8 cellular contexts compared by ENCODE assay signal in genomic region chr18:74290831-74291770, GRCh38. TPM values are rescaled to one million over a fixed set of nuclear protein-coding genes. Genes with fewer than 3 reads are reported as not detected.
DNase-seq lines count a peak whose midpoint lies in the region; ATAC-seq and TF ChIP-seq lines count a peak whose summit lies in the region.

No MANE protein-coding gene starts in this region.

- H3K9me3 ChIP-seq in ES-I3 (ENCODE audit: control insufficient read depth, insufficient read depth, low read length) (no peaks in the 10 kb centered on the region), left ventricle myocardium inferior (replicated peaks) (no peaks in the 10 kb centered on the region), sigmoid colon (no peaks in the 10 kb centered on the region)

- no peak for TF ChIP-seq EP300 in sigmoid colon (IDR thresholded peaks at IDR 0.05)

- H3K9ac ChIP-seq in ES-I3 (ENCODE audit: low read depth, low read length), result peak overlapping the region; percentile 77

- peaks cover 6% of the 10 kb centered on the region; the same call in 1 of the 2 replicates for H3K4me1 ChIP-seq in ES-I3 (ENCODE audit: insufficient read depth, low read length)
- peaks cover 63% of the 10 kb centered on the region for H3K4me1 ChIP-seq in left ventricle myocardium inferior
- H3K4me1 ChIP-seq in sigmoid colon, result peaks cover 0 to 59% (median 52%) of the 10 kb centered on the region in 4 donors

- intact Hi-C loops in activated T-helper 2 cell treated with anti-CD3 and anti-CD28 coated beads, Interferon-gamma antibody, Interleukin-2, Interleukin-4, amounts not matched to agents 10 μg/mL and 5 μg/mL and 100 μg/mL, durations not matched to agents 14 hours and 24 hours and 36 hours (cut with micrococcal nuclease), result loop anchor here (2.0 to 5.0 kb wide), 2 partner anchors 39 to 206 kb away; partner anchors contain the start of gene CNDP2
- intact Hi-C loops in left ventricle myocardium inferior (cut with micrococcal nuclease) (no loop called here), sigmoid colon (cut with DNase I) (loop anchor here (5.0 kb wide), 1 partner anchor 51 kb away; no protein-coding TSS in a partner anchor)

- ATAC-seq in HG03354 (IDR thresholded peaks at IDR 0.05; ENCODE audit: poor library complexity, severe bottlenecking, unreplicated experiment), result no peak
- ATAC-seq in HG02763 (IDR thresholded peaks at IDR 0.05; ENCODE audit: unreplicated experiment), result no peak

- peak overlapping the region; percentile 67 for H3K4me3 ChIP-seq in Jurkat, Clone E6-1 (ENCODE audit: low read length)
- H3K4me3 ChIP-seq in left ventricle myocardium inferior (peak overlapping the region; percentile 87), sigmoid colon (peak overlapping the region; percentile 71 to 94 (median 84))

- H3K27ac ChIP-seq in left ventricle myocardium inferior (replicated peaks), result peak overlapping the region; percentile 90
- peak overlapping the region; percentile 80 to 88 (median 84) for H3K27ac ChIP-seq in sigmoid colon

- H3K27me3 ChIP-seq in left ventricle myocardium inferior (ENCODE audit: low read depth), result no peaks in the 10 kb centered on the region
- H3K27me3 ChIP-seq in sigmoid colon, result no peaks in the 10 kb centered on the region

- H3K4me1 Mint-ChIP-seq in activated T-helper 2 cell treated with anti-CD3 and anti-CD28 coated beads, Interferon-gamma antibody, Interleukin-2, Interleukin-4, amounts not matched to agents 10 μg/mL and 5 μg/mL and 100 μg/mL, durations not matched to agents 14 hours and 24 hours and 36 hours (ENCODE audit: low read depth), result peaks cover 5% of the 10 kb centered on the region

- 4 to 11% methylated on average over 83 of the region's 83 CpGs for WGBS in sigmoid colon, 2 donors

- TF ChIP-seq CTCF in left ventricle myocardium inferior (IDR thresholded peaks at IDR 0.05; ENCODE audit: borderline replicate concordance), result peak; percentile 39
- peak in 1 of 4 experiments; percentile 35 for TF ChIP-seq CTCF in sigmoid colon (IDR thresholded peaks at IDR 0.05)

- no peak for DNase-seq in Jurkat, Clone E6-1 (ENCODE audit: low read depth, low spot score)
- DNase-seq in activated T-helper 2 cell treated with anti-CD3 and anti-CD28 coated beads, Interferon-gamma antibody, Interleukin-2, Interleukin-4, amounts not matched to agents 10 μg/mL and 5 μg/mL and 100 μg/mL, durations not matched to agents 14 hours and 24 hours and 36 hours (ENCODE audit: low spot score), result no peak
- peak; percentile 22 for DNase-seq in left ventricle myocardium inferior
- DNase-seq in sigmoid colon, result peak; percentile 72
- DNase-seq in Ammon's horn (ENCODE audit: low spot score), result no peak

- peaks cover 18% of the 10 kb centered on the region for H3K27me3 Mint-ChIP-seq in activated T-helper 2 cell treated with anti-CD3 and anti-CD28 coated beads, Interferon-gamma antibody, Interleukin-2, Interleukin-4, amounts not matched to agents 10 μg/mL and 5 μg/mL and 100 μg/mL, durations not matched to agents 14 hours and 24 hours and 36 hours (ENCODE audit: low read depth)

- TF ChIP-seq POLR2A in sigmoid colon (IDR thresholded peaks at IDR 0.05), result no peak

- H3K36me3 ChIP-seq in ES-I3 (ENCODE audit: insufficient read depth, low read length) (no peaks in the 10 kb centered on the region), left ventricle myocardium inferior (no peaks in the 10 kb centered on the region), sigmoid colon (no peaks in the 10 kb centered on the region)

- H3K27ac Mint-ChIP-seq in activated T-helper 2 cell treated with anti-CD3 and anti-CD28 coated beads, Interferon-gamma antibody, Interleukin-2, Interleukin-4, amounts not matched to agents 10 μg/mL and 5 μg/mL and 100 μg/mL, durations not matched to agents 14 hours and 24 hours and 36 hours, result peak overlapping the region; percentile 78

- H3K36me3 Mint-ChIP-seq in activated T-helper 2 cell treated with anti-CD3 and anti-CD28 coated beads, Interferon-gamma antibody, Interleukin-2, Interleukin-4, amounts not matched to agents 10 μg/mL and 5 μg/mL and 100 μg/mL, durations not matched to agents 14 hours and 24 hours and 36 hours (ENCODE audit: low read depth), result peaks cover 4% of the 10 kb centered on the region

- H3K4me3 Mint-ChIP-seq in activated T-helper 2 cell treated with anti-CD3 and anti-CD28 coated beads, Interferon-gamma antibody, Interleukin-2, Interleukin-4, amounts not matched to agents 10 μg/mL and 5 μg/mL and 100 μg/mL, durations not matched to agents 14 hours and 24 hours and 36 hours (ENCODE audit: low read depth), result peak overlapping the region; percentile 94

- H3K9me3 Mint-ChIP-seq in activated T-helper 2 cell treated with anti-CD3 and anti-CD28 coated beads, Interferon-gamma antibody, Interleukin-2, Interleukin-4, amounts not matched to agents 10 μg/mL and 5 μg/mL and 100 μg/mL, durations not matched to agents 14 hours and 24 hours and 36 hours, result no peaks in the 10 kb centered on the region

RNA-seq across cellular contexts. Expression of gene CYB5A, which starts 0.7 kb away (rescaled TPM):
- 84.9 TPM for polyA plus RNA-seq in Jurkat, Clone E6-1 (2012; ENCODE audit: insufficient read depth, insufficient read length)
- 36.8 and 37.9 TPM in 2 replicates for total RNA-seq in activated T-helper 2 cell treated with anti-CD3 and anti-CD28 coated beads, Interferon-gamma antibody, Interleukin-2, Interleukin-4, amounts not matched to agents 10 μg/mL and 5 μg/mL and 100 μg/mL, durations not matched to agents 14 hours and 24 hours and 36 hours
- total RNA-seq in left ventricle myocardium inferior (105 TPM), sigmoid colon (100 to 1,000 TPM; 137 to 533 (median 241) TPM)
- polyA plus RNA-seq in sigmoid colon, result 100 to 1,000 TPM; 141 to 213 (median 163) TPM

RNA-seq across cellular contexts. Expression of gene C18orf63, which starts 24.5 kb away (rescaled TPM):
- not detected for polyA plus RNA-seq in Jurkat, Clone E6-1 (2012; ENCODE audit: insufficient read depth, insufficient read length)
- total RNA-seq in activated T-helper 2 cell treated with anti-CD3 and anti-CD28 coated beads, Interferon-gamma antibody, Interleukin-2, Interleukin-4, amounts not matched to agents 10 μg/mL and 5 μg/mL and 100 μg/mL, durations not matched to agents 14 hours and 24 hours and 36 hours, result not detected in 2 replicates
- total RNA-seq in left ventricle myocardium inferior (not detected), sigmoid colon (not detected)
- not detected for polyA plus RNA-seq in sigmoid colon

Comparison
In these comparisons a context has a peak if more than half of its experiments do, and no peak if none do; other contexts are left out.
1. DNase-seq: peak in left ventricle myocardium inferior (single experiment) and sigmoid colon (single experiment); none in Jurkat, Clone E6-1 (single experiment), activated T-helper 2 cell treated with anti-CD3 and anti-CD28 coated beads, Interferon-gamma antibody, Interleukin-2, Interleukin-4, amounts not matched to agents 10 μg/mL and 5 μg/mL and 100 μg/mL, durations not matched to agents 14 hours and 24 hours and 36 hours (single experiment) and Ammon's horn (single experiment).
2. Peak in every context shown above with its lines, with median percentiles within 50 percentile points of each other: H3K4me3 ChIP-seq.